13 cellular contexts compared by ENCODE assay signal in genomic region chr2:47074691-47075090, GRCh38.
DNase-seq lines count a peak whose midpoint lies in the region; ATAC-seq and TF ChIP-seq lines count a peak whose summit lies in the region.
"Had no signal": no experiment of that assay in that cellular context is flagged by ENCODE, and none has a peak within 500 bp of the region (broad histone marks: within the 10 kb centered on the region; RNA-seq: fewer than 3 reads in every experiment).

No MANE protein-coding gene starts in this region.

- no peaks in the 10 kb centered on the region for H3K27me3 ChIP-seq in right atrium auricular region

- no peak for TF ChIP-seq CTCF in CD14-positive monocyte (IDR thresholded peaks at IDR 0.05)
- no peak for TF ChIP-seq CTCF in RWPE1 (conservative IDR thresholded peaks at IDR 0.05; ENCODE audit: low read depth)
- no peak for TF ChIP-seq CTCF in right atrium auricular region (IDR thresholded peaks at IDR 0.05)

- H3K4me1 Mint-ChIP-seq in CD14-positive monocyte: peaks cover 98% of the 10 kb centered on the region
- H3K4me1 Mint-ChIP-seq in stimulated activated effector memory CD8-positive, alpha-beta T cell treated with anti-CD3 and anti-CD28 coated beads, Interleukin-12 subunit alpha, Interleukin-12 subunit beta, amount 100 ng/mL, for 72 hours: peaks cover 40% of the 10 kb centered on the region

- H3K36me3 ChIP-seq in right atrium auricular region: no peaks in the 10 kb centered on the region

- peak overlapping the region; percentile 83 for H3K27ac ChIP-seq in RWPE1
- peak overlapping the region; percentile 36 to 88 for H3K27ac ChIP-seq in right atrium auricular region
- H3K27ac ChIP-seq: epithelial cell of prostate had no signal

- POLR2A ChIA-PET in RWPE1 (lab: Yijun Ruan, JAX; ENCODE audit: low non-redundant PET): no interaction called here

- DNase-seq in CD14-positive monocyte (ENCODE audit: low spot score) (no peak), RWPE1 (ENCODE audit: low spot score) (no peak), right atrium auricular region (ENCODE audit: low spot score) (no peak), NCI-H1694 treated with DMSO at 0.1 percent for 48 hours (lab: John Stamatoyannopoulos, UW) (no peak)
- DNase-seq in stimulated activated effector memory CD8-positive, alpha-beta T cell treated with anti-CD3 and anti-CD28 coated beads, Interleukin-12 subunit alpha, Interleukin-12 subunit beta, amount 100 ng/mL, for 72 hours (ENCODE audit: low spot score in 2 of 2): no peak
- DNase-seq: activated naive CD4-positive, alpha-beta T cell; nephron progenitor cell; stimulated activated naive CD8-positive, alpha-beta T cell treated with anti-CD3 and anti-CD28 coated beads, Interleukin-15, amount 100 ng/mL, for 72 hours had no signal

- H3K36me3 Mint-ChIP-seq in CD14-positive monocyte: peaks cover 48 to 77% of the 10 kb centered on the region in 2 donors
- peaks cover 45% of the 10 kb centered on the region for H3K36me3 Mint-ChIP-seq in stimulated activated effector memory CD8-positive, alpha-beta T cell treated with anti-CD3 and anti-CD28 coated beads, Interleukin-12 subunit alpha, Interleukin-12 subunit beta, amount 100 ng/mL, for 72 hours

- H3K4me3 Mint-ChIP-seq in CD14-positive monocyte: no peak overlapping the region
- H3K4me3 Mint-ChIP-seq in stimulated activated effector memory CD8-positive, alpha-beta T cell treated with anti-CD3 and anti-CD28 coated beads, Interleukin-12 subunit alpha, Interleukin-12 subunit beta, amount 100 ng/mL, for 72 hours: no peak overlapping the region
- H3K4me3 Mint-ChIP-seq: nephron progenitor cell; stimulated activated naive CD8-positive, alpha-beta T cell treated with anti-CD3 and anti-CD28 coated beads, Interleukin-15, amount 100 ng/mL, for 72 hours had no signal

- no peaks in the 10 kb centered on the region for H3K9me3 ChIP-seq in right atrium auricular region

- H3K27me3 Mint-ChIP-seq in CD14-positive monocyte (ENCODE audit: low read depth in 3 of 3): peaks cover 0 to 10% (median 2%) of the 10 kb centered on the region in 3 donors
- H3K27me3 Mint-ChIP-seq: stimulated activated naive CD8-positive, alpha-beta T cell treated with anti-CD3 and anti-CD28 coated beads, Interleukin-15, amount 100 ng/mL, for 72 hours had no signal

- H3K4me3 ChIP-seq in right atrium auricular region: no peak overlapping the region

- peak overlapping the region; percentile 98 to 100 (median 100) for H3K27ac Mint-ChIP-seq in CD14-positive monocyte
- peak overlapping the region; percentile 69 for H3K27ac Mint-ChIP-seq in stimulated activated effector memory CD8-positive, alpha-beta T cell treated with anti-CD3 and anti-CD28 coated beads, Interleukin-12 subunit alpha, Interleukin-12 subunit beta, amount 100 ng/mL, for 72 hours

- CTCF ChIA-PET in RWPE1 (lab: Yijun Ruan, JAX): interaction anchor here (0.6 kb wide), 1 partner anchor 248 kb away, joined by 3 read pairs; no protein-coding TSS in a partner anchor

- intact Hi-C loops in CD14-positive monocyte (cut with micrococcal nuclease): loop anchor here in 1 of 2 donors (5.0 kb wide), 1 partner anchor 92 kb away; no protein-coding TSS in a partner anchor

- ATAC-seq in stimulated activated effector memory CD8-positive, alpha-beta T cell treated with anti-CD3 and anti-CD28 coated beads, Interleukin-12 subunit alpha, Interleukin-12 subunit beta, amount 100 ng/mL, for 72 hours: no peak
- ATAC-seq in HG03378 (IDR thresholded peaks at IDR 0.05; ENCODE audit: unreplicated experiment) (no peak), GM18502 (IDR thresholded peaks at IDR 0.05; ENCODE audit: poor library complexity, unreplicated experiment) (no peak), GM19035 (IDR thresholded peaks at IDR 0.05; ENCODE audit: unreplicated experiment) (no peak)
- ATAC-seq: left lobe of liver; stimulated activated naive CD8-positive, alpha-beta T cell treated with anti-CD3 and anti-CD28 coated beads, Interleukin-15, amount 100 ng/mL, for 72 hours had no signal

- peaks cover 0 to 2% (median 0%) of the 10 kb centered on the region in 7 donors for H3K9me3 Mint-ChIP-seq in CD14-positive monocyte
- H3K9me3 Mint-ChIP-seq in stimulated activated effector memory CD8-positive, alpha-beta T cell treated with anti-CD3 and anti-CD28 coated beads, Interleukin-12 subunit alpha, Interleukin-12 subunit beta, amount 100 ng/mL, for 72 hours: no peaks in the 10 kb centered on the region
- H3K9me3 Mint-ChIP-seq: nephron progenitor cell; stimulated activated naive CD8-positive, alpha-beta T cell treated with anti-CD3 and anti-CD28 coated beads, Interleukin-15, amount 100 ng/mL, for 72 hours had no signal

- peaks cover 0 to 94% of the 10 kb centered on the region in 2 donors for H3K4me1 ChIP-seq in right atrium auricular region
